Comparison of ENCODE assay signal across 16 cellular contexts in genomic region chr10:44294726-44295412, GRCh38.
A peak's percentile ranks its signal among the peaks of the same experiment; 100 is the strongest.
DNase-seq lines count a peak whose midpoint lies in the region; ATAC-seq and TF ChIP-seq lines count a peak whose summit lies in the region.
"Had no signal": no experiment of that assay in that cellular context is flagged by ENCODE, and none has a peak within 500 bp of the region (broad histone marks: within the 10 kb centered on the region; RNA-seq: fewer than 3 reads in every experiment).

No MANE protein-coding gene starts in this region.

- no peaks in the 10 kb centered on the region for H3K36me3 ChIP-seq in gastroesophageal sphincter
- H3K36me3 ChIP-seq in smooth muscle cell (ENCODE audit: low read depth) = no peaks in the 10 kb centered on the region
- H3K36me3 ChIP-seq: adrenal gland, prostate gland, thyroid gland had no signal

- no peaks in the 10 kb centered on the region for H3K79me2 ChIP-seq in smooth muscle cell (ENCODE audit: low read depth)

- H3K4me1 ChIP-seq in gastroesophageal sphincter = peaks cover 4 to 38% (median 11%) of the 10 kb centered on the region in 3 donors
- peaks cover 15% of the 10 kb centered on the region for H3K4me1 ChIP-seq in smooth muscle cell (ENCODE audit: low read depth)
- H3K4me1 ChIP-seq: adrenal gland, prostate gland had no signal

- H3K9me3 Mint-ChIP-seq in stimulated activated naive CD8-positive, alpha-beta T cell treated with anti-CD3 and anti-CD28 coated beads, Interleukin-15, amount 100 ng/mL, for 72 hours = no peaks in the 10 kb centered on the region
- H3K9me3 Mint-ChIP-seq: naive thymus-derived CD8-positive, alpha-beta T cell had no signal

- TF ChIP-seq POLR2A in gastroesophageal sphincter (IDR thresholded peaks at IDR 0.05) = no peak

- no peaks in the 10 kb centered on the region for H3F3A ChIP-seq in smooth muscle cell (ENCODE audit: low read depth)

- WGBS in gastroesophageal sphincter (ENCODE audit: low coverage in 1 of 2), 2 donors = 97 to 100% methylated on average over 4 to 6 of the region's 9 CpGs
- 97% methylated on average over 9 of the region's 9 CpGs for whole genome bisulfite sequencing in smooth muscle cell (ENCODE audit: low lambda C conversion rate)

- H3K27ac Mint-ChIP-seq in stimulated activated naive CD8-positive, alpha-beta T cell treated with anti-CD3 and anti-CD28 coated beads, Interleukin-15, amount 100 ng/mL, for 72 hours = no peak overlapping the region
- H3K27ac Mint-ChIP-seq: naive thymus-derived CD8-positive, alpha-beta T cell had no signal

- DNase-seq in stimulated activated naive CD8-positive, alpha-beta T cell treated with anti-CD3 and anti-CD28 coated beads, Interleukin-15, amount 100 ng/mL, for 72 hours = no peak
- DNase-seq in stimulated activated naive CD8-positive, alpha-beta T cell treated with anti-CD3 and anti-CD28 coated beads, Interleukin-15, Interleukin-2, amounts not matched to agents 100 U/mL and 50 U/mL, for 24 hours = no peak
- DNase-seq in smooth muscle cell (lab: John Stamatoyannopoulos, UW; ENCODE audit: unreplicated experiment) (no peak), NCI-H510A (lab: John Stamatoyannopoulos, UW) (no peak), NCI-H748 treated with DMSO at 0.1 percent for 48 hours (lab: John Stamatoyannopoulos, UW) (no peak)
- DNase-seq: activated CD4-positive, CD25-positive, alpha-beta regulatory T cell treated with anti-CD3 and anti-CD28 coated beads, Interleukin-2, amount 50 U/mL, for 72 hours; activated effector memory CD4-positive, alpha-beta T cell treated with anti-CD3 and anti-CD28 coated beads, Interleukin-2, amount 50 U/mL, for 16 hours; adrenal gland; naive thymus-derived CD8-positive, alpha-beta T cell; NCI-H1092; NCI-H524 treated with DMSO at 0.1 percent for 48 hours; thyroid gland had no signal

- TF ChIP-seq CTCF in gastroesophageal sphincter (IDR thresholded peaks at IDR 0.05) (no peak), smooth muscle cell (IDR thresholded peaks at IDR 0.05; ENCODE audit: borderline replicate concordance, insufficient read depth, poor library complexity, severe bottlenecking) (no peak)

- H3K9me3 ChIP-seq in gastroesophageal sphincter (no peaks in the 10 kb centered on the region), smooth muscle cell (replicated peaks; ENCODE audit: low read depth) (no peaks in the 10 kb centered on the region)
- H3K9me3 ChIP-seq: prostate gland, thyroid gland had no signal

- no peaks in the 10 kb centered on the region for H4K20me1 ChIP-seq in smooth muscle cell (ENCODE audit: low read depth)

- H2AFZ ChIP-seq in smooth muscle cell (ENCODE audit: low read depth) = no peak overlapping the region

- H3K27me3 ChIP-seq in gastroesophageal sphincter (peaks cover 12% of the 10 kb centered on the region), smooth muscle cell (ENCODE audit: low read depth) (no peaks in the 10 kb centered on the region)
- H3K27me3 ChIP-seq: thyroid gland had no signal

- no peak overlapping the region for H3K9ac ChIP-seq in smooth muscle cell (ENCODE audit: low read depth)

- H3K4me2 ChIP-seq in smooth muscle cell = no peak overlapping the region

- TF ChIP-seq EP300 in gastroesophageal sphincter (IDR thresholded peaks at IDR 0.05) = no peak

- peak overlapping the region in 3 of 4 donors; percentile 77 to 84 (median 82) for H3K27ac ChIP-seq in gastroesophageal sphincter
- peak overlapping the region; percentile 46 for H3K27ac ChIP-seq in smooth muscle cell (ENCODE audit: low read depth)
- H3K27ac ChIP-seq: prostate gland had no signal

- H3K4me3 Mint-ChIP-seq in stimulated activated naive CD8-positive, alpha-beta T cell treated with anti-CD3 and anti-CD28 coated beads, Interleukin-15, amount 100 ng/mL, for 72 hours = no peak overlapping the region
- H3K4me3 Mint-ChIP-seq: naive thymus-derived CD8-positive, alpha-beta T cell had no signal

- H3K4me3 ChIP-seq in gastroesophageal sphincter (no peak overlapping the region), smooth muscle cell (no peak overlapping the region)
- H3K4me3 ChIP-seq: adrenal gland, prostate gland, thyroid gland had no signal

- H3K4me1 Mint-ChIP-seq in stimulated activated naive CD8-positive, alpha-beta T cell treated with anti-CD3 and anti-CD28 coated beads, Interleukin-15, amount 100 ng/mL, for 72 hours = no peaks in the 10 kb centered on the region
- H3K4me1 Mint-ChIP-seq: naive thymus-derived CD8-positive, alpha-beta T cell had no signal

- peaks cover 20% of the 10 kb centered on the region for H3K27me3 Mint-ChIP-seq in stimulated activated naive CD8-positive, alpha-beta T cell treated with anti-CD3 and anti-CD28 coated beads, Interleukin-15, amount 100 ng/mL, for 72 hours

- ATAC-seq in stimulated activated naive CD8-positive, alpha-beta T cell treated with anti-CD3 and anti-CD28 coated beads, Interleukin-15, amount 100 ng/mL, for 72 hours = peak; percentile 20
- ATAC-seq in stimulated activated naive CD8-positive, alpha-beta T cell treated with anti-CD3 and anti-CD28 coated beads, Interleukin-15, Interleukin-2, amounts not matched to agents 100 U/mL and 50 U/mL, for 24 hours = no peak
- ATAC-seq in gastroesophageal sphincter (no peak), HG03520 (IDR thresholded peaks at IDR 0.05; ENCODE audit: unreplicated experiment) (no peak), HG03025 (IDR thresholded peaks at IDR 0.05; ENCODE audit: low FRiP score, unreplicated experiment) (no peak)
- ATAC-seq: naive thymus-derived CD8-positive, alpha-beta T cell had no signal
